In genomic region chr2:109186656-109187250, GRCh38 we compare ENCODE assay signal across 25 cellular contexts. TPM values are rescaled to one million over a fixed set of nuclear protein-coding genes. Genes with fewer than 3 reads are reported as not detected.
DNase-seq lines count a peak whose midpoint lies in the region; ATAC-seq, FAIRE-seq and TF ChIP-seq lines count a peak whose summit lies in the region.
"Had no signal": no experiment of that assay in that cellular context is flagged by ENCODE, and none has a peak within 500 bp of the region (broad histone marks: within the 10 kb centered on the region; RNA-seq: fewer than 3 reads in every experiment).

No MANE protein-coding gene starts in this region.

- H3K9ac ChIP-seq in SK-N-SH: peak overlapping the region; percentile 52; the same call in 1 of the 2 replicates
- H3K9ac ChIP-seq in neuronal stem cell (ENCODE audit: low read depth, low read length, poor library complexity): no peak overlapping the region

- DNase-seq in SK-N-SH (no peak), breast epithelium (ENCODE audit: low spot score in 2 of 2) (no peak), neuronal stem cell (ENCODE audit: low spot score) (no peak), tibial artery (peak in 1 of 2 donors; percentile 53), D721Med (ENCODE audit: insufficient read length, low spot score) (no peak), endothelial cell (ENCODE audit: low spot score) (no peak)
- no peak for DNase-seq in stimulated activated CD4-positive, alpha-beta T cell treated with anti-CD3 and anti-CD28 coated beads, Interleukin-1b, Interleukin-23, amount 100 ng/mL, for 48 hours
- DNase-seq: activated CD4-positive, alpha-beta T cell treated with anti-CD3 and anti-CD28 coated beads for 4 hours; activated naive CD4-positive, alpha-beta T cell treated with anti-CD3 and anti-CD28 coated beads for 36 hours; activated T-cell treated with anti-CD3 and anti-CD28 coated beads, Interleukin-2, amount 50 U/mL, for 48 hours; AML-193; anterior cingulate cortex; CD8-positive, alpha-beta memory T cell; GDM1; H7; NCI-H1436 treated with DMSO at 0.1 percent for 48 hours; NCI-H524 treated with DMSO at 0.1 percent for 48 hours; stimulated activated CD4-positive, alpha-beta T cell treated with anti-CD3 and anti-CD28 coated beads, Interleukin-2, amount 100 ng/mL, for 24 hours; testis had no signal

- intact Hi-C loops in breast epithelium (cut with DNase I; ENCODE audit: low total_unique reads): loop anchor here (10.0 kb wide), 1 partner anchor 1568 kb away; no protein-coding TSS in a partner anchor
- intact Hi-C loops in tibial artery (cut with DNase I; ENCODE audit: low total_unique reads): no loop called here

- peaks cover 12% of the 10 kb centered on the region for H3F3A ChIP-seq in SK-N-SH (replicated peaks; ENCODE audit: insufficient read depth)

- no peak for TF ChIP-seq POLR2A in breast epithelium (IDR thresholded peaks at IDR 0.05)

- H3K9me3 Mint-ChIP-seq in endothelial cell (ENCODE audit: unreplicated experiment): no peaks in the 10 kb centered on the region
- H3K9me3 Mint-ChIP-seq: activated naive CD4-positive, alpha-beta T cell treated with anti-CD3 and anti-CD28 coated beads for 36 hours; stimulated activated effector memory CD8-positive, alpha-beta T cell treated with anti-CD3 and anti-CD28 coated beads, Interleukin-12 subunit alpha, Interleukin-12 subunit beta, amount 100 ng/mL, for 72 hours had no signal

- peaks cover 5% of the 10 kb centered on the region; the same call in 1 of the 2 replicates for H4K20me1 ChIP-seq in SK-N-SH (ENCODE audit: insufficient read depth)

- H3K27me3 ChIP-seq in SK-N-SH (ENCODE audit: insufficient read depth) (no peaks in the 10 kb centered on the region), breast epithelium (no peaks in the 10 kb centered on the region), neuronal stem cell (ENCODE audit: control insufficient read depth in 3 of 3, insufficient read depth in 3 of 3, low read depth in 1 of 3, low read length in 3 of 3) (no peaks in the 10 kb centered on the region), tibial artery (no peaks in the 10 kb centered on the region)
- H3K27me3 ChIP-seq: testis had no signal

- no peak overlapping the region for H2BK120ac ChIP-seq in neuronal stem cell (ENCODE audit: low read depth, low read length)

- ATAC-seq in SK-N-SH treated with all-trans-retinoic acid at 6 μM for 48 hours: no peak
- ATAC-seq: stimulated activated effector memory CD8-positive, alpha-beta T cell treated with anti-CD3 and anti-CD28 coated beads, Interleukin-12 subunit alpha, Interleukin-12 subunit beta, amount 100 ng/mL, for 72 hours had no signal

- H3K27ac ChIP-seq in SK-N-SH (ENCODE audit: low read depth in 2 of 2, low read length in 1 of 2): peak overlapping the region; percentile 86 to 95; a peak in 3 of 4 replicates
- peak overlapping the region; percentile 80 to 85 for H3K27ac ChIP-seq in breast epithelium
- no peak overlapping the region for H3K27ac ChIP-seq in neuronal stem cell (replicated peaks; ENCODE audit: low read length)
- peak overlapping the region; percentile 75 to 85 for H3K27ac ChIP-seq in tibial artery
- H3K27ac ChIP-seq: 22Rv1 had no signal

- H3K27ac Mint-ChIP-seq in endothelial cell (ENCODE audit: unreplicated experiment): no peak overlapping the region
- H3K27ac Mint-ChIP-seq: activated naive CD4-positive, alpha-beta T cell treated with anti-CD3 and anti-CD28 coated beads for 36 hours; stimulated activated effector memory CD8-positive, alpha-beta T cell treated with anti-CD3 and anti-CD28 coated beads, Interleukin-12 subunit alpha, Interleukin-12 subunit beta, amount 100 ng/mL, for 72 hours had no signal

- peak overlapping the region; percentile 67; the same call in 1 of the 2 replicates for H3K4me2 ChIP-seq in SK-N-SH
- H3K4me2 ChIP-seq in neuronal stem cell (ENCODE audit: insufficient read depth, low read length, poor library complexity, severe bottlenecking): no peak overlapping the region

- no peak overlapping the region for H2BK5ac ChIP-seq in neuronal stem cell (ENCODE audit: low read length)

- CTCF ChIA-PET in SK-N-SH (lab: Yijun Ruan, JAX): interaction anchor here (0.6 to 2.1 kb wide), 4 partner anchors 10 to 323 kb away, joined by 3 to 6 read pairs (median 4); no protein-coding TSS in a partner anchor

- H3K14ac ChIP-seq in neuronal stem cell (ENCODE audit: low read length): no peak overlapping the region

- H3K9me3 ChIP-seq in SK-N-SH (no peaks in the 10 kb centered on the region), breast epithelium (no peaks in the 10 kb centered on the region), neuronal stem cell (replicated peaks in 1 of 2; ENCODE audit: control insufficient read depth in 2 of 2, insufficient read depth in 1 of 2, low read depth in 1 of 2, low read length in 2 of 2) (no peaks in the 10 kb centered on the region), tibial artery (no peaks in the 10 kb centered on the region)
- H3K9me3 ChIP-seq: testis had no signal

- H3K4me1 ChIP-seq in SK-N-SH (ENCODE audit: control insufficient read depth in 1 of 2, insufficient read depth in 2 of 2, low read depth in 1 of 2, low read length in 1 of 2) (peaks cover 5 to 29% of the 10 kb centered on the region in 2 experiments; a peak in 2 of 4 replicates), breast epithelium (peaks cover 0 to 3% of the 10 kb centered on the region in 2 donors), neuronal stem cell (ENCODE audit: control insufficient read depth in 2 of 2, insufficient read depth in 1 of 2, low read depth in 1 of 2, low read length in 2 of 2) (no peaks in the 10 kb centered on the region), tibial artery (peaks cover 8 to 47% (median 43%) of the 10 kb centered on the region in 4 donors)

- H4K91ac ChIP-seq in neuronal stem cell (ENCODE audit: low read depth, low read length, poor library complexity): no peak overlapping the region

- no peak for TF ChIP-seq RAD21 in SK-N-SH (IDR thresholded peaks at IDR 0.05; ENCODE audit: low read length)

- TF ChIP-seq EP300 in SK-N-SH (IDR thresholded peaks at IDR 0.05; ENCODE audit: borderline replicate concordance in 1 of 2, low read depth in 1 of 2, low read length in 1 of 2): no peak

- TF ChIP-seq CTCF in SK-N-SH (IDR thresholded peaks at IDR 0.05) (no peak), breast epithelium (IDR thresholded peaks at IDR 0.05) (no peak), tibial artery (IDR thresholded peaks at IDR 0.05) (no peak), D721Med (IDR thresholded peaks at IDR 0.05; ENCODE audit: insufficient read depth, missing control alignments) (no peak), endothelial cell (IDR thresholded peaks at IDR 0.05; ENCODE audit: unreplicated experiment) (no peak)

- WGBS in SK-N-SH (ENCODE audit: low lambda C conversion rate): 95% methylated on average over 8 of the region's 9 CpGs
- WGBS in neuronal stem cell (ENCODE audit: extremely low coverage in 2 of 2, insufficient read length in 2 of 2, insufficient replicate concordance in 1 of 2), 2 donors: no CpG with 5 or more reads among the region's 9 CpGs

- POLR2A ChIA-PET in SK-N-SH (lab: Yijun Ruan, JAX): interaction anchor here (0.6 kb wide), 1 partner anchor 15 kb away, joined by 3 read pairs; no protein-coding TSS in a partner anchor

- H3K9me2 ChIP-seq in SK-N-SH: no peaks in the 10 kb centered on the region

- H3K4me3 Mint-ChIP-seq in endothelial cell (ENCODE audit: unreplicated experiment): no peak overlapping the region
- H3K4me3 Mint-ChIP-seq: activated naive CD4-positive, alpha-beta T cell treated with anti-CD3 and anti-CD28 coated beads for 36 hours; CD8-positive, alpha-beta memory T cell; stimulated activated effector memory CD8-positive, alpha-beta T cell treated with anti-CD3 and anti-CD28 coated beads, Interleukin-12 subunit alpha, Interleukin-12 subunit beta, amount 100 ng/mL, for 72 hours had no signal

- H3K23ac ChIP-seq in neuronal stem cell (ENCODE audit: low read depth, low read length, poor library complexity): no peak overlapping the region

- H3K79me1 ChIP-seq in neuronal stem cell (ENCODE audit: low read depth, low read length): no peaks in the 10 kb centered on the region

- H2AK5ac ChIP-seq in neuronal stem cell (ENCODE audit: low read depth, low read length): peak overlapping the region; percentile 33

- no peak overlapping the region for H3K4me3 ChIP-seq in SK-N-SH (ENCODE audit: low read depth in 2 of 2, low read length in 1 of 2)
- H3K4me3 ChIP-seq in breast epithelium: no peak overlapping the region
- no peak overlapping the region for H3K4me3 ChIP-seq in neuronal stem cell (ENCODE audit: low read length in 2 of 2)
- H3K4me3 ChIP-seq in tibial artery: no peak overlapping the region
- H3K4me3 ChIP-seq: lung, testis had no signal

- H3K79me2 ChIP-seq in SK-N-SH (ENCODE audit: insufficient read depth): peaks cover 41% of the 10 kb centered on the region; the same call in 1 of the 2 replicates

- no peak for FAIRE-seq in D721Med (lab: Jason Lieb, UNC)
- FAIRE-seq: frontal cortex, TTC549 had no signal

- peak overlapping the region; percentile 27 for H3K18ac ChIP-seq in neuronal stem cell (ENCODE audit: low read length)

- H3K36me3 ChIP-seq in SK-N-SH (replicated peaks in 1 of 2; ENCODE audit: control insufficient read depth in 1 of 2, insufficient read depth in 2 of 2, low read length in 1 of 2): no peaks in the 10 kb centered on the region
- H3K36me3 ChIP-seq in breast epithelium: no peaks in the 10 kb centered on the region
- no peaks in the 10 kb centered on the region for H3K36me3 ChIP-seq in neuronal stem cell (replicated peaks in 1 of 2; ENCODE audit: control insufficient read depth in 2 of 2, insufficient read depth in 2 of 2, low read length in 2 of 2)
- no peaks in the 10 kb centered on the region for H3K36me3 ChIP-seq in tibial artery

- H3K27me3 Mint-ChIP-seq in endothelial cell (ENCODE audit: unreplicated experiment): peaks cover 3% of the 10 kb centered on the region

- no peak overlapping the region for H2BK15ac ChIP-seq in neuronal stem cell (ENCODE audit: low read length)

- H4K8ac ChIP-seq in neuronal stem cell (ENCODE audit: low read depth, low read length): no peak overlapping the region

- no peaks in the 10 kb centered on the region for H3K4me1 Mint-ChIP-seq in endothelial cell (ENCODE audit: unreplicated experiment)
- H3K4me1 Mint-ChIP-seq: CD8-positive, alpha-beta memory T cell; stimulated activated effector memory CD8-positive, alpha-beta T cell treated with anti-CD3 and anti-CD28 coated beads, Interleukin-12 subunit alpha, Interleukin-12 subunit beta, amount 100 ng/mL, for 72 hours had no signal

- H2BK12ac ChIP-seq in neuronal stem cell (ENCODE audit: low read length): no peak overlapping the region

- H3K36me3 Mint-ChIP-seq in endothelial cell (ENCODE audit: low read depth, unreplicated experiment): peaks cover 5% of the 10 kb centered on the region
- H3K36me3 Mint-ChIP-seq: CD8-positive, alpha-beta memory T cell; stimulated activated effector memory CD8-positive, alpha-beta T cell treated with anti-CD3 and anti-CD28 coated beads, Interleukin-12 subunit alpha, Interleukin-12 subunit beta, amount 100 ng/mL, for 72 hours had no signal

- H2AFZ ChIP-seq in SK-N-SH (ENCODE audit: low read depth) (no peak overlapping the region), neuronal stem cell (ENCODE audit: low read length) (no peak overlapping the region)

- H3K4ac ChIP-seq in neuronal stem cell (ENCODE audit: low read length): no peak overlapping the region

RNA-seq across cellular contexts. Expression of gene SH3RF3, which starts 57.7 kb away (rescaled TPM):
- polyA plus RNA-seq in SK-N-SH (2012; rRNA removed): 1.3 and 1.9 TPM in 2 replicates
- 0.99 and 1.5 TPM in 2 replicates for polyA plus RNA-seq in SK-N-SH (2012; cell fraction: cytosol; rRNA removed)
- 3.5 and 3.8 TPM in 2 replicates for polyA plus RNA-seq in SK-N-SH (2012; cell fraction: nucleus; rRNA removed)
- total RNA-seq in breast epithelium (1 to 10 TPM; 3.2 to 5.6 (median 4.6) TPM), endothelial cell (ENCODE audit: unreplicated experiment) (12.8 TPM)
- 0.07 TPM for polyA plus RNA-seq in neuronal stem cell (2013, experiment 1 of 2)
- polyA plus RNA-seq in neuronal stem cell (2013, experiment 2 of 2): 0.08 TPM
